In the genomic region with DNA sequence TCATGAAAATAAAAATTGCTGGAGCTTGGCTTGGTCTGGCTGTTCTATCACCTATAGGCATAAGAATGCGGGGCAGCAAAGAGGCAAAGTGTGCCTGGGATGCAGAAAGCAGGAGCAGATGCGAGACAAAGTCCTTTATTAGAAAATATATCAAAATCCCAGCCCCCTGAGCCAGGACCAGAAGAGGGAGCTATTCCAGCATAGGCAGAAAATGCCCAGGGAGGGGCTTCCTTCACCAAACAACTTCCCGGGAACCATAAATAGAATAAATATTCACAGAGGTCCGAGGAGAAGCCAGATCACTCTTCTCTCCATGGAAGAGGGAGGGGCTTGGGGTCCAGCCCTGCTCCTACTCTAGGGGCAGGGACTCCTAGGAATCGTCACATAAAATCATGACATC, we compare ENCODE assay signal across 1 cellular context.
TF ChIP-seq lines count a peak whose summit lies in the region.

No MANE protein-coding gene starts in this region.

TF ChIP-seq in A549, 52 proteins besides CTCF, POLR2A, EP300 and RAD21:
- TF ChIP-seq TP53 (CRISPR knock-in tag; IDR thresholded peaks at IDR 0.05), result no peak
- no peak for TF ChIP-seq HOXB13 (CRISPR knock-in tag; IDR thresholded peaks at IDR 0.05; ENCODE audit: low read depth)
- TF ChIP-seq EHF (CRISPR knock-in tag; IDR thresholded peaks at IDR 0.05), result no peak
- TF ChIP-seq, protein P1, sequence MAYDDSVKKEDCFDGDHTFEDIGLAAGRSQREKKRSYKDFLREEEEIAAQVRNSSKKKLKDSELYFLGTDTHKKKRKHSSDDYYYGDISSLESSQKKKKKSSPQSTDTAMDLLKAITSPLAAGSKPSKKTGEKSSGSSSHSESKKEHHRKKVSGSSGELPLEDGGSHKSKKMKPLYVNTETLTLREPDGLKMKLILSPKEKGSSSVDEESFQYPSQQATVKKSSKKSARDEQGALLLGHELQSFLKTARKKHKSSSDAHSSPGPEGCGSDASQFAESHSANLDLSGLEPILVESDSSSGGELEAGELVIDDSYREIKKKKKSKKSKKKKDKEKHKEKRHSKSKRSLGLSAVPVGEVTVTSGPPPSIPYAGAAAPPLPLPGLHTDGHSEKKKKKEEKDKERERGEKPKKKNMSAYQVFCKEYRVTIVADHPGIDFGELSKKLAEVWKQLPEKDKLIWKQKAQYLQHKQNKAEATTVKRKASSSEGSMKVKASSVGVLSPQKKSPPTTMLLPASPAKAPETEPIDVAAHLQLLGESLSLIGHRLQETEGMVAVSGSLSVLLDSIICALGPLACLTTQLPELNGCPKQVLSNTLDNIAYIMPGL (CRISPR knock-in tag; IDR thresholded peaks at IDR 0.05; ENCODE audit: borderline replicate concordance), result no peak
- TF ChIP-seq, protein P2, sequence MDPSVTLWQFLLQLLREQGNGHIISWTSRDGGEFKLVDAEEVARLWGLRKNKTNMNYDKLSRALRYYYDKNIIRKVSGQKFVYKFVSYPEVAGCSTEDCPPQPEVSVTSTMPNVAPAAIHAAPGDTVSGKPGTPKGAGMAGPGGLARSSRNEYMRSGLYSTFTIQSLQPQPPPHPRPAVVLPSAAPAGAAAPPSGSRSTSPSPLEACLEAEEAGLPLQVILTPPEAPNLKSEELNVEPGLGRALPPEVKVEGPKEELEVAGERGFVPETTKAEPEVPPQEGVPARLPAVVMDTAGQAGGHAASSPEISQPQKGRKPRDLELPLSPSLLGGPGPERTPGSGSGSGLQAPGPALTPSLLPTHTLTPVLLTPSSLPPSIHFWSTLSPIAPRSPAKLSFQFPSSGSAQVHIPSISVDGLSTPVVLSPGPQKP (IDR thresholded peaks at IDR 0.05; ENCODE audit: low read depth, low read length), result no peak
- TF ChIP-seq, protein P3, sequence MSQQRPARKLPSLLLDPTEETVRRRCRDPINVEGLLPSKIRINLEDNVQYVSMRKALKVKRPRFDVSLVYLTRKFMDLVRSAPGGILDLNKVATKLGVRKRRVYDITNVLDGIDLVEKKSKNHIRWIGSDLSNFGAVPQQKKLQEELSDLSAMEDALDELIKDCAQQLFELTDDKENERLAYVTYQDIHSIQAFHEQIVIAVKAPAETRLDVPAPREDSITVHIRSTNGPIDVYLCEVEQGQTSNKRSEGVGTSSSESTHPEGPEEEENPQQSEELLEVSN (IDR thresholded peaks at IDR 0.05; ENCODE audit: borderline replicate concordance, low read depth), result no peak
- TF ChIP-seq, protein P4, sequence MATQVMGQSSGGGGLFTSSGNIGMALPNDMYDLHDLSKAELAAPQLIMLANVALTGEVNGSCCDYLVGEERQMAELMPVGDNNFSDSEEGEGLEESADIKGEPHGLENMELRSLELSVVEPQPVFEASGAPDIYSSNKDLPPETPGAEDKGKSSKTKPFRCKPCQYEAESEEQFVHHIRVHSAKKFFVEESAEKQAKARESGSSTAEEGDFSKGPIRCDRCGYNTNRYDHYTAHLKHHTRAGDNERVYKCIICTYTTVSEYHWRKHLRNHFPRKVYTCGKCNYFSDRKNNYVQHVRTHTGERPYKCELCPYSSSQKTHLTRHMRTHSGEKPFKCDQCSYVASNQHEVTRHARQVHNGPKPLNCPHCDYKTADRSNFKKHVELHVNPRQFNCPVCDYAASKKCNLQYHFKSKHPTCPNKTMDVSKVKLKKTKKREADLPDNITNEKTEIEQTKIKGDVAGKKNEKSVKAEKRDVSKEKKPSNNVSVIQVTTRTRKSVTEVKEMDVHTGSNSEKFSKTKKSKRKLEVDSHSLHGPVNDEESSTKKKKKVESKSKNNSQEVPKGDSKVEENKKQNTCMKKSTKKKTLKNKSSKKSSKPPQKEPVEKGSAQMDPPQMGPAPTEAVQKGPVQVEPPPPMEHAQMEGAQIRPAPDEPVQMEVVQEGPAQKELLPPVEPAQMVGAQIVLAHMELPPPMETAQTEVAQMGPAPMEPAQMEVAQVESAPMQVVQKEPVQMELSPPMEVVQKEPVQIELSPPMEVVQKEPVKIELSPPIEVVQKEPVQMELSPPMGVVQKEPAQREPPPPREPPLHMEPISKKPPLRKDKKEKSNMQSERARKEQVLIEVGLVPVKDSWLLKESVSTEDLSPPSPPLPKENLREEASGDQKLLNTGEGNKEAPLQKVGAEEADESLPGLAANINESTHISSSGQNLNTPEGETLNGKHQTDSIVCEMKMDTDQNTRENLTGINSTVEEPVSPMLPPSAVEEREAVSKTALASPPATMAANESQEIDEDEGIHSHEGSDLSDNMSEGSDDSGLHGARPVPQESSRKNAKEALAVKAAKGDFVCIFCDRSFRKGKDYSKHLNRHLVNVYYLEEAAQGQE (IDR thresholded peaks at IDR 0.05), result no peak
- no peak for TF ChIP-seq NPAS2 (CRISPR knock-in tag; IDR thresholded peaks at IDR 0.05; ENCODE audit: borderline replicate concordance)
- no peak for TF ChIP-seq EHMT2 (IDR thresholded peaks at IDR 0.05; ENCODE audit: low read depth)
- TF ChIP-seq RARB (CRISPR knock-in tag; IDR thresholded peaks at IDR 0.05), result no peak
- TF ChIP-seq CBX2 (IDR thresholded peaks at IDR 0.05; ENCODE audit: borderline replicate concordance, low read depth), result no peak
- TF ChIP-seq BHLHE40 (IDR thresholded peaks at IDR 0.05; ENCODE audit: low read depth, low read length), result no peak
- no peak for TF ChIP-seq KDM1A (IDR thresholded peaks at IDR 0.05; ENCODE audit: low read depth)
- TF ChIP-seq GATA3 (IDR thresholded peaks at IDR 0.05; ENCODE audit: borderline replicate concordance), result no peak
- no peak for TF ChIP-seq ZC3H11A (IDR thresholded peaks at IDR 0.05)
